Comparison of ENCODE assay signal across 30 cellular contexts in genomic region chr14:87461704-87462103, GRCh38.
DNase-seq lines count a peak whose midpoint lies in the region; ATAC-seq and TF ChIP-seq lines count a peak whose summit lies in the region.
"Had no signal": no experiment of that assay in that cellular context is flagged by ENCODE, and none has a peak within 500 bp of the region (broad histone marks: within the 10 kb centered on the region; RNA-seq: fewer than 3 reads in every experiment).

No MANE protein-coding gene starts in this region.

- H3K4me3 ChIP-seq in MM.1S (ENCODE audit: low read length): no peak overlapping the region
- H3K4me3 ChIP-seq: ascending aorta, esophagus squamous epithelium, heart right ventricle, prostate gland, suprapubic skin had no signal

- H3K9ac ChIP-seq in MM.1S (ENCODE audit: low read length): no peak overlapping the region
- H3K9ac ChIP-seq: SK-N-SH had no signal

- no peaks in the 10 kb centered on the region for H3K27me3 ChIP-seq in MM.1S (replicated peaks; ENCODE audit: insufficient read depth, low read length)
- H3K27me3 ChIP-seq: ascending aorta, esophagus squamous epithelium, heart right ventricle, suprapubic skin had no signal

- H3K27ac Mint-ChIP-seq in WTC11: no peak overlapping the region
- H3K27ac Mint-ChIP-seq in nephron progenitor cell: peak overlapping the region; percentile 63
- H3K27ac Mint-ChIP-seq: activated naive CD8-positive, alpha-beta T cell treated with anti-CD3 and anti-CD28 coated beads for 36 hours; endodermal cell; memory B cell; stimulated activated naive B cell treated with anti-CD40 and anti-IgM and Interleukin-4, amounts not matched to agents 10 μg/mL and 1 μg/mL and 100 μg/mL, for 72 hours had no signal

- no peaks in the 10 kb centered on the region for H3K4me1 ChIP-seq in MM.1S (ENCODE audit: low read length)
- H3K4me1 ChIP-seq: ascending aorta, esophagus squamous epithelium, heart right ventricle, prostate gland, suprapubic skin had no signal

- POLR2A ChIA-PET in WTC11 (lab: Charles Lee): no interaction called here

- H3K9me2 ChIP-seq in MM.1S (replicated peaks; ENCODE audit: insufficient read depth, low read length): no peaks in the 10 kb centered on the region
- H3K9me2 ChIP-seq: SK-N-SH had no signal

- ATAC-seq in WTC11: peak; percentile 44
- no peak for ATAC-seq in GM18519 (IDR thresholded peaks at IDR 0.05; ENCODE audit: low FRiP score, unreplicated experiment)
- no peak for ATAC-seq in SK-N-SH treated with all-trans-retinoic acid at 6 μM for 48 hours
- ATAC-seq: heart right ventricle; left cardiac atrium; stimulated activated naive B cell treated with anti-CD40 and anti-IgM and Interleukin-4, amounts not matched to agents 10 μg/mL and 1 μg/mL and 100 μg/mL, for 72 hours had no signal

- H3K9me3 Mint-ChIP-seq in WTC11 (peaks cover 8% of the 10 kb centered on the region), nephron progenitor cell (no peaks in the 10 kb centered on the region)

- no peak overlapping the region for H3K27ac ChIP-seq in MM.1S (ENCODE audit: low read length)
- H3K27ac ChIP-seq: 22Rv1, ascending aorta, C4-2B, esophagus squamous epithelium, heart right ventricle, prostate gland, suprapubic skin had no signal

- no peaks in the 10 kb centered on the region for H3F3A ChIP-seq in MM.1S (ENCODE audit: insufficient read depth, low read length)

- H3K27me3 Mint-ChIP-seq in WTC11 (ENCODE audit: low read depth) (no peaks in the 10 kb centered on the region), nephron progenitor cell (ENCODE audit: low read depth, poor library complexity) (no peaks in the 10 kb centered on the region)
- H3K27me3 Mint-ChIP-seq: activated naive CD8-positive, alpha-beta T cell treated with anti-CD3 and anti-CD28 coated beads for 36 hours; memory B cell; stimulated activated naive B cell treated with anti-CD40 and anti-IgM and Interleukin-4, amounts not matched to agents 10 μg/mL and 1 μg/mL and 100 μg/mL, for 72 hours had no signal

- no peak overlapping the region for H2AFZ ChIP-seq in MM.1S (ENCODE audit: low read length)

- no peaks in the 10 kb centered on the region for H4K20me1 ChIP-seq in MM.1S (ENCODE audit: insufficient read depth, low read length)

- no peaks in the 10 kb centered on the region for H3K79me2 ChIP-seq in MM.1S (ENCODE audit: low read length)

- H3K36me3 ChIP-seq in MM.1S (replicated peaks; ENCODE audit: insufficient read depth, low read length): no peaks in the 10 kb centered on the region
- H3K36me3 ChIP-seq: ascending aorta, esophagus squamous epithelium, heart right ventricle, prostate gland, suprapubic skin had no signal

- DNase-seq in NCI-H1436 (lab: John Stamatoyannopoulos, UW) (peak; percentile 1), NCI-H1436 treated with DMSO at 0.1 percent for 48 hours (lab: John Stamatoyannopoulos, UW) (no peak), H4 (ENCODE audit: low spot score) (peak; percentile 5), WTC11 (ENCODE audit: low spot score) (no peak), nephron progenitor cell (peak; percentile 23), MM.1S (no peak)
- DNase-seq: activated CD4-positive, alpha-beta T cell treated with anti-CD3 and anti-CD28 coated beads for 48 hours; activated effector memory CD4-positive, alpha-beta T cell treated with anti-CD3 and anti-CD28 coated beads, Interleukin-2, amount 50 U/mL, for 16 hours; activated naive CD8-positive, alpha-beta T cell treated with anti-CD3 and anti-CD28 coated beads for 36 hours; activated T-cell treated with anti-CD3 and anti-CD28 coated beads, Interleukin-2, amount 50 U/mL, for 1 hour; caudate nucleus; endodermal cell; esophagus squamous epithelium; foreskin melanocyte; heart right ventricle; left cardiac atrium; NCI-H2171; NCI-H774; OCI-M1; SK-N-SH; stimulated activated CD4-positive, alpha-beta T cell treated with anti-CD3 and anti-CD28 coated beads, Interleukin-15, amount 100 ng/mL, for 24 hours; stimulated activated naive B cell treated with anti-CD40 and anti-IgM and Interleukin-4, amounts not matched to agents 10 μg/mL and 1 μg/mL and 100 μg/mL, for 72 hours had no signal

- no peak for TF ChIP-seq CTCF in WTC11 (IDR thresholded peaks at IDR 0.05)
- TF ChIP-seq CTCF in nephron progenitor cell (IDR thresholded peaks at IDR 0.05): no peak
- no peak for TF ChIP-seq CTCF in MM.1S (IDR thresholded peaks at IDR 0.05; ENCODE audit: low read length)

- no peaks in the 10 kb centered on the region for H3K9me3 ChIP-seq in MM.1S (replicated peaks; ENCODE audit: insufficient read depth, low read length)
- H3K9me3 ChIP-seq: ascending aorta, prostate gland, SK-N-SH, suprapubic skin had no signal

- H3K4me3 Mint-ChIP-seq in WTC11 (no peak overlapping the region), nephron progenitor cell (no peak overlapping the region)
- H3K4me3 Mint-ChIP-seq: activated naive CD8-positive, alpha-beta T cell treated with anti-CD3 and anti-CD28 coated beads for 36 hours; endodermal cell; memory B cell; stimulated activated naive B cell treated with anti-CD40 and anti-IgM and Interleukin-4, amounts not matched to agents 10 μg/mL and 1 μg/mL and 100 μg/mL, for 72 hours had no signal

- CTCF ChIA-PET in WTC11 (lab: Charles Lee): no interaction called here

- no peak overlapping the region for H3K4me2 ChIP-seq in MM.1S (ENCODE audit: low read depth, low read length)
- H3K4me2 ChIP-seq: SK-N-SH had no signal

- peaks cover 6% of the 10 kb centered on the region for H3K4me1 Mint-ChIP-seq in WTC11
- peaks cover 7% of the 10 kb centered on the region for H3K4me1 Mint-ChIP-seq in nephron progenitor cell
- H3K4me1 Mint-ChIP-seq: activated naive CD8-positive, alpha-beta T cell treated with anti-CD3 and anti-CD28 coated beads for 36 hours; memory B cell; stimulated activated naive B cell treated with anti-CD40 and anti-IgM and Interleukin-4, amounts not matched to agents 10 μg/mL and 1 μg/mL and 100 μg/mL, for 72 hours had no signal

- H3K36me3 Mint-ChIP-seq in WTC11 (no peaks in the 10 kb centered on the region), nephron progenitor cell (ENCODE audit: low read depth) (no peaks in the 10 kb centered on the region)
- H3K36me3 Mint-ChIP-seq: activated naive CD8-positive, alpha-beta T cell treated with anti-CD3 and anti-CD28 coated beads for 36 hours; memory B cell; stimulated activated naive B cell treated with anti-CD40 and anti-IgM and Interleukin-4, amounts not matched to agents 10 μg/mL and 1 μg/mL and 100 μg/mL, for 72 hours had no signal

TF ChIP-seq in WTC11, 78 proteins besides CTCF, POLR2A, EP300 and RAD21 (continues in another document):
- TF ChIP-seq SMAD3 (CRISPR knock-in tag; IDR thresholded peaks at IDR 0.05; ENCODE audit: borderline replicate concordance) (no peak), ZNF396 (CRISPR knock-in tag; IDR thresholded peaks at IDR 0.05; ENCODE audit: borderline replicate concordance) (no peak), NFE2L1 (CRISPR knock-in tag; IDR thresholded peaks at IDR 0.05) (no peak), ZNF121 (CRISPR knock-in tag; IDR thresholded peaks at IDR 0.05) (no peak), JAZF1 (CRISPR knock-in tag; IDR thresholded peaks at IDR 0.05) (no peak)
- TF ChIP-seq, protein P1, sequence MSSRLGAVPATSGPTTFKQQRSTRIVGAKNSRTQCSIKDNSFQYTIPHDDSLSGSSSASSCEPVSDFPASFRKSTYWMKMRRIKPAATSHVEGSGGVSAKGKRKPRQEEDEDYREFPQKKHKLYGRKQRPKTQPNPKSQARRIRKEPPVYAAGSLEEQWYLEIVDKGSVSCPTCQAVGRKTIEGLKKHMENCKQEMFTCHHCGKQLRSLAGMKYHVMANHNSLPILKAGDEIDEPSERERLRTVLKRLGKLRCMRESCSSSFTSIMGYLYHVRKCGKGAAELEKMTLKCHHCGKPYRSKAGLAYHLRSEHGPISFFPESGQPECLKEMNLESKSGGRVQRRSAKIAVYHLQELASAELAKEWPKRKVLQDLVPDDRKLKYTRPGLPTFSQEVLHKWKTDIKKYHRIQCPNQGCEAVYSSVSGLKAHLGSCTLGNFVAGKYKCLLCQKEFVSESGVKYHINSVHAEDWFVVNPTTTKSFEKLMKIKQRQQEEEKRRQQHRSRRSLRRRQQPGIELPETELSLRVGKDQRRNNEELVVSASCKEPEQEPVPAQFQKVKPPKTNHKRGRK (CRISPR knock-in tag; IDR thresholded peaks at IDR 0.05; ENCODE audit: borderline replicate concordance): no peak

TF ChIP-seq in SK-N-SH treated with all-trans-retinoic acid at 6 μM for 48 hours, 23 proteins besides CTCF, POLR2A, EP300 and RAD21 (continues in another document):
- TF ChIP-seq RARB (CRISPR knock-in tag; IDR thresholded peaks at IDR 0.05) (no peak), ZNF565 (CRISPR knock-in tag; conservative IDR thresholded peaks at IDR 0.05; ENCODE audit: low read depth) (no peak), ARNTL (CRISPR knock-in tag; IDR thresholded peaks at IDR 0.05; ENCODE audit: borderline replicate concordance, low read depth) (no peak), CSDC2 (CRISPR knock-in tag; IDR thresholded peaks at IDR 0.05) (no peak), SNAI2 (CRISPR knock-in tag; IDR thresholded peaks at IDR 0.05) (no peak), TOX (CRISPR knock-in tag; IDR thresholded peaks at IDR 0.05; ENCODE audit: borderline replicate concordance) (no peak), TCF4 (CRISPR knock-in tag; IDR thresholded peaks at IDR 0.05; ENCODE audit: borderline replicate concordance) (no peak), PATZ1 (CRISPR knock-in tag; IDR thresholded peaks at IDR 0.05; ENCODE audit: borderline replicate concordance) (no peak), ESRRG (CRISPR knock-in tag; IDR thresholded peaks at IDR 0.05) (no peak), ISL1 (CRISPR knock-in tag; IDR thresholded peaks at IDR 0.05) (no peak)

Comparison
In these comparisons a context has a peak if more than half of its experiments do, and no peak if none do; other contexts are left out.
1. DNase-seq: peak in NCI-H1436 (single experiment), H4 (single experiment) and nephron progenitor cell (single experiment); none in NCI-H1436 treated with DMSO at 0.1 percent for 48 hours (single experiment), WTC11 (single experiment) and MM.1S (single experiment).